ENCODE assay signal across 21 cellular contexts in the genomic region with DNA sequence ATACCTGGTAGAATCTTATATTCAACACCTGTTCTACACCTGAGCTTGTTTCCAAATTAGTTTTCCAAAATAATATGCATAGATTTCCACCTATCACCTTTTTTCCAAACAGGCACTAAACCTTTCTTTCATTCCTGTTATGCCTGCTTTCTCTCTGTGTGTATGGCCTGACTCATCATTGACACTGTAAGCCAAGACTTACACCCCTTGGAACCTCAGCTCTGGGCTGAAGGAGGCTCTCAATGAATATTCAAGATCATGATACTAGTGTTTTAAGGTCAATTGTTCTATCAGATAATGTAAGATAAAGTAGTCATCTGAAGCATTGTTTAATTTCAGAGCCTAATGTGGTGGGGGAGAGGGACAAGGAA.
"Had no signal": no experiment of that assay in that cellular context is flagged by ENCODE, and none has a peak within 500 bp of the region (broad histone marks: within the 10 kb centered on the region; RNA-seq: fewer than 3 reads in every experiment).

No MANE protein-coding gene starts in this region.

- H3K27me3 ChIP-seq: neural progenitor cell, ovary, spleen, tibial artery, upper lobe of left lung, uterus had no signal

- H3K4me3 ChIP-seq: lung, neural progenitor cell, ovary, prostate gland, spleen, tibial artery, upper lobe of left lung, uterus had no signal

- H3K27ac ChIP-seq: neural progenitor cell, ovary, prostate gland, spleen, tibial artery, upper lobe of left lung, uterus had no signal

- H3K4me1 ChIP-seq: neural progenitor cell, prostate gland, spleen, tibial artery, upper lobe of left lung, uterus had no signal

- H3K4me2 ChIP-seq: neural progenitor cell had no signal

- H3K9ac ChIP-seq: neural progenitor cell had no signal

- DNase-seq: effector memory CD4-positive, alpha-beta T cell; erythroblast; foreskin melanocyte; head of caudate nucleus; hippocampal formation; left cardiac atrium; left ventricle myocardium superior; natural killer cell; nucleus accumbens; ovary; retina; spleen; stimulated activated CD4-positive, alpha-beta T cell treated with anti-CD3 and anti-CD28 coated beads, Interleukin-15, amount 100 ng/mL, for 24 hours; stimulated activated CD4-positive, alpha-beta T cell treated with anti-CD3 and anti-CD28 coated beads, Interleukin-1b, Interleukin-23, amount 100 ng/mL, for 48 hours; stimulated activated CD4-positive, alpha-beta T cell treated with anti-CD3 and anti-CD28 coated beads, Interleukin-4, amount 100 ng/mL, for 24 hours; tibial artery; upper lobe of left lung; uterus had no signal

- H3K36me3 ChIP-seq: neural progenitor cell, ovary, prostate gland, spleen, tibial artery, upper lobe of left lung, uterus had no signal
